ENCODE assay signal across 20 cellular contexts in genomic region chr5:38681024-38681805, GRCh38.
"Had no signal": no experiment of that assay in that cellular context is flagged by ENCODE, and none has a peak within 500 bp of the region (broad histone marks: within the 10 kb centered on the region; RNA-seq: fewer than 3 reads in every experiment).

No MANE protein-coding gene starts in this region.

- H3K4me1 ChIP-seq: body of pancreas, left lung, parathyroid adenoma had no signal

- H3K4me1 Mint-ChIP-seq: activated CD4-positive, alpha-beta memory T cell treated with anti-CD3 and anti-CD28 coated beads, Interleukin-2, amount 10 ng/mL, durations not matched to agents 7 days and 5 days; activated naive CD8-positive, alpha-beta T cell treated with anti-CD3 and anti-CD28 coated beads, Interleukin-2, amount 10 ng/mL, durations not matched to agents 7 days and 5 days; immature natural killer cell; nephron progenitor cell had no signal

- FAIRE-seq: colon had no signal

- H3K9me3 ChIP-seq: body of pancreas, esophagus muscularis mucosa, left lung, tibial artery had no signal

- H3K9me3 Mint-ChIP-seq: activated CD4-positive, alpha-beta memory T cell treated with anti-CD3 and anti-CD28 coated beads, Interleukin-2, amount 10 ng/mL, durations not matched to agents 7 days and 5 days; activated naive CD4-positive, alpha-beta T cell treated with anti-CD3 and anti-CD28 coated beads for 36 hours; activated naive CD8-positive, alpha-beta T cell treated with anti-CD3 and anti-CD28 coated beads, Interleukin-2, amount 10 ng/mL, durations not matched to agents 7 days and 5 days; nephron progenitor cell had no signal

- DNase-seq: activated CD4-positive, alpha-beta memory T cell treated with anti-CD3 and anti-CD28 coated beads, Interleukin-2, amount 10 ng/mL, durations not matched to agents 7 days and 5 days; activated CD4-positive, alpha-beta T cell treated with anti-CD3 and anti-CD28 coated beads for 48 hours; activated effector memory CD4-positive, alpha-beta T cell treated with Interleukin-2 at 50 U/mL for 16 hours; activated naive CD4-positive, alpha-beta T cell treated with anti-CD3 and anti-CD28 coated beads for 36 hours; activated naive CD8-positive, alpha-beta T cell treated with anti-CD3 and anti-CD28 coated beads, Interleukin-2, amount 10 ng/mL, durations not matched to agents 7 days and 5 days; activated T-cell treated with anti-CD3 and anti-CD28 coated beads, Interleukin-2, amount 50 U/mL, for 72 hours; body of pancreas; foreskin fibroblast; immature natural killer cell; left lung; mammary epithelial cell; nephron progenitor cell; stimulated activated CD4-positive, alpha-beta T cell treated with anti-CD3 and anti-CD28 coated beads, Interleukin-4, amount 100 ng/mL, for 1 hour; stimulated activated naive CD4-positive, alpha-beta T cell; tibial artery had no signal

- H3K27ac Mint-ChIP-seq: activated CD4-positive, alpha-beta memory T cell treated with anti-CD3 and anti-CD28 coated beads, Interleukin-2, amount 10 ng/mL, durations not matched to agents 7 days and 5 days; activated naive CD4-positive, alpha-beta T cell treated with anti-CD3 and anti-CD28 coated beads for 36 hours; activated naive CD8-positive, alpha-beta T cell treated with anti-CD3 and anti-CD28 coated beads, Interleukin-2, amount 10 ng/mL, durations not matched to agents 7 days and 5 days; activated T-cell treated with anti-CD3 and anti-CD28 coated beads, Interleukin-2, amount 50 U/mL, for 72 hours; immature natural killer cell; nephron progenitor cell had no signal

- H3K4me3 ChIP-seq: body of pancreas, cardiac muscle cell, esophagus muscularis mucosa, left lung, tibial artery had no signal

- H3K36me3 ChIP-seq: cardiac muscle cell, esophagus muscularis mucosa, left lung, tibial artery had no signal

- ATAC-seq: activated T-cell treated with anti-CD3 and anti-CD28 coated beads, Interleukin-2, amount 50 U/mL, for 72 hours; body of pancreas; left lung; SK-N-SH treated with all-trans-retinoic acid at 6 μM for 48 hours had no signal

- H3K27ac ChIP-seq: body of pancreas, cardiac muscle cell, esophagus muscularis mucosa, left lung, parathyroid adenoma had no signal

- H3K4me3 Mint-ChIP-seq: activated CD4-positive, alpha-beta memory T cell treated with anti-CD3 and anti-CD28 coated beads, Interleukin-2, amount 10 ng/mL, durations not matched to agents 7 days and 5 days; activated naive CD4-positive, alpha-beta T cell treated with anti-CD3 and anti-CD28 coated beads for 36 hours; activated naive CD8-positive, alpha-beta T cell treated with anti-CD3 and anti-CD28 coated beads, Interleukin-2, amount 10 ng/mL, durations not matched to agents 7 days and 5 days; activated T-cell treated with anti-CD3 and anti-CD28 coated beads, Interleukin-2, amount 50 U/mL, for 72 hours; immature natural killer cell; nephron progenitor cell had no signal

- H3K36me3 Mint-ChIP-seq: activated naive CD8-positive, alpha-beta T cell treated with anti-CD3 and anti-CD28 coated beads, Interleukin-2, amount 10 ng/mL, durations not matched to agents 7 days and 5 days; immature natural killer cell had no signal

- H3K27me3 ChIP-seq: body of pancreas, cardiac muscle cell, esophagus muscularis mucosa, left lung, tibial artery had no signal
